20 cellular contexts compared by ENCODE assay signal in genomic region chr16:25812215-25812614, GRCh38.
"Had no signal": no experiment of that assay in that cellular context is flagged by ENCODE, and none has a peak within 500 bp of the region (broad histone marks: within the 10 kb centered on the region; RNA-seq: fewer than 3 reads in every experiment).

No MANE protein-coding gene starts in this region.

- H3K27me3 ChIP-seq: SJCRH30 had no signal

- H3K4me3 ChIP-seq: SJCRH30 had no signal

- ATAC-seq: Panc1, PC-3, T-helper 17 cell had no signal

- H3K36me3 ChIP-seq: SJCRH30 had no signal

- DNase-seq: KBM-7, NCI-H1092, NCI-H1105 treated with DMSO at 0.1 percent for 48 hours, NCI-H1417 treated with DMSO at 0.1 percent for 48 hours, NCI-H146, NCI-H1694 treated with DMSO at 0.1 percent for 48 hours, NCI-H1930, NCI-H2081, NCI-H2107, NCI-H226, NCI-H446, NCI-H524, NCI-H774, PC-3, SHP77, SJCRH30, T-helper 1 cell, T-helper 17 cell had no signal

- H3K4me1 ChIP-seq: SJCRH30 had no signal

- H3K27ac ChIP-seq: RWPE1, SJCRH30 had no signal

- H3K9me3 ChIP-seq: SJCRH30 had no signal
